23 cellular contexts compared by ENCODE assay signal in the genomic region with DNA sequence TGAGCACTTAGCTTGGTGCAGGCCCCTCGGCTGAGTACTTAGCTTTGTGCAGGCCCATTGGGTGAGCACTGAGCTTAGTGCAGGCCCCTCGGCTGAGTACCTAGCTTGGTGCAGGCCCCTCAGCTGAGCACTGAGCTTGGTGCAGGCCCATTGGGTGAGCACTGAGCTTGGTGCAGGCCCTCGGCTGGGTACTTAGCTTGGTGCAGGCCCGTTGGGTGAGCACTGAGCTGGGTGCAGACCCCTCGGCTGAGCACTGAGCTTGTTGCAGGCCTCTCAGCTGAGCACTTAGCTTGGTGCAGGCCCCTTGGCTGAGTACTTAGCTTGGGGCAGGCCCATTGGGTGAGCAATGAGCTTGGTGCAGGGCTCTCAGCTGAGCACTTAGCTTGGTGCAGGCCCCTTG.
A peak's percentile ranks its signal among the peaks of the same experiment; 100 is the strongest.
DNase-seq lines count a peak whose midpoint lies in the region; ATAC-seq and TF ChIP-seq lines count a peak whose summit lies in the region.
"Had no signal": no experiment of that assay in that cellular context is flagged by ENCODE, and none has a peak within 500 bp of the region (broad histone marks: within the 10 kb centered on the region; RNA-seq: fewer than 3 reads in every experiment).

No MANE protein-coding gene starts in this region.

- no peaks in the 10 kb centered on the region for H3K4me1 Mint-ChIP-seq in activated naive CD8-positive, alpha-beta T cell treated with anti-CD3 and anti-CD28 coated beads, Interleukin-2, amount 50 U/mL, for 24 hours
- no peaks in the 10 kb centered on the region for H3K4me1 Mint-ChIP-seq in activated naive CD8-positive, alpha-beta T cell treated with anti-CD3 and anti-CD28 coated beads for 36 hours

- TF ChIP-seq CTCF in gastroesophageal sphincter (IDR thresholded peaks at IDR 0.05) (no peak), upper lobe of right lung (IDR thresholded peaks at IDR 0.05) (no peak)

- no CpG with 5 or more reads among the region's 5 CpGs for WGBS in gastroesophageal sphincter (ENCODE audit: low coverage in 1 of 2), 2 donors

- H3K9me3 ChIP-seq in gastroesophageal sphincter (no peaks in the 10 kb centered on the region), upper lobe of right lung (no peaks in the 10 kb centered on the region)

- H3K36me3 Mint-ChIP-seq in activated naive CD8-positive, alpha-beta T cell treated with anti-CD3 and anti-CD28 coated beads, Interleukin-2, amount 50 U/mL, for 24 hours (ENCODE audit: low read depth) = no peaks in the 10 kb centered on the region
- no peaks in the 10 kb centered on the region for H3K36me3 Mint-ChIP-seq in activated naive CD8-positive, alpha-beta T cell treated with anti-CD3 and anti-CD28 coated beads for 36 hours
- H3K36me3 Mint-ChIP-seq: CD8-positive, alpha-beta T cell had no signal

- H3K27ac Mint-ChIP-seq in activated naive CD8-positive, alpha-beta T cell treated with anti-CD3 and anti-CD28 coated beads, Interleukin-2, amount 50 U/mL, for 24 hours = no peak overlapping the region
- no peak overlapping the region for H3K27ac Mint-ChIP-seq in activated naive CD8-positive, alpha-beta T cell treated with anti-CD3 and anti-CD28 coated beads for 36 hours
- H3K27ac Mint-ChIP-seq: CD8-positive, alpha-beta T cell had no signal

- no peaks in the 10 kb centered on the region for H3K27me3 ChIP-seq in gastroesophageal sphincter
- no peaks in the 10 kb centered on the region for H3K27me3 ChIP-seq in upper lobe of right lung

- TF ChIP-seq EP300 in gastroesophageal sphincter (IDR thresholded peaks at IDR 0.05) = no peak

- intact Hi-C loops in sciatic nerve (cut with DNase I) = no loop called here
- intact Hi-C loops in upper lobe of right lung (cut with DNase I) = no loop called here

- H3K36me3 ChIP-seq in gastroesophageal sphincter = no peaks in the 10 kb centered on the region
- no peaks in the 10 kb centered on the region for H3K36me3 ChIP-seq in upper lobe of right lung

- TF ChIP-seq POLR2A in gastroesophageal sphincter (IDR thresholded peaks at IDR 0.05) (no peak), erythroblast (IDR thresholded peaks at IDR 0.05; ENCODE audit: low read length) (no peak)

- no peak overlapping the region for H3K4me3 Mint-ChIP-seq in activated naive CD8-positive, alpha-beta T cell treated with anti-CD3 and anti-CD28 coated beads, Interleukin-2, amount 50 U/mL, for 24 hours
- H3K4me3 Mint-ChIP-seq in activated naive CD8-positive, alpha-beta T cell treated with anti-CD3 and anti-CD28 coated beads for 36 hours = no peak overlapping the region
- H3K4me3 Mint-ChIP-seq: CD8-positive, alpha-beta T cell had no signal

- no peak for DNase-seq in activated naive CD8-positive, alpha-beta T cell treated with anti-CD3 and anti-CD28 coated beads, Interleukin-2, amount 50 U/mL, for 24 hours
- DNase-seq in activated naive CD8-positive, alpha-beta T cell treated with anti-CD3 and anti-CD28 coated beads for 36 hours = no peak
- DNase-seq in sciatic nerve (ENCODE audit: low spot score) (no peak), upper lobe of right lung (no peak), erythroblast (lab: John Stamatoyannopoulos, UW) (no peak), KG1 (lab: John Stamatoyannopoulos, UW) (no peak)
- DNase-seq in effector CD4-positive, alpha-beta T cell = no peak
- DNase-seq: 8988T; CD8-positive, alpha-beta T cell; DND-41; GM23248; HCEC 1CT; NCI-H1105; NCI-H2081; NCI-H2171; NCI-H345; NCI-H524 treated with DMSO at 0.1 percent for 48 hours; NCI-H82; OCI-M1; SHP77 had no signal

- H3K9me3 Mint-ChIP-seq in activated naive CD8-positive, alpha-beta T cell treated with anti-CD3 and anti-CD28 coated beads, Interleukin-2, amount 50 U/mL, for 24 hours = no peaks in the 10 kb centered on the region
- H3K9me3 Mint-ChIP-seq in activated naive CD8-positive, alpha-beta T cell treated with anti-CD3 and anti-CD28 coated beads for 36 hours = no peaks in the 10 kb centered on the region
- H3K9me3 Mint-ChIP-seq: CD8-positive, alpha-beta T cell had no signal

- H3K27me3 Mint-ChIP-seq in activated naive CD8-positive, alpha-beta T cell treated with anti-CD3 and anti-CD28 coated beads, Interleukin-2, amount 50 U/mL, for 24 hours = no peaks in the 10 kb centered on the region
- peaks cover 6% of the 10 kb centered on the region for H3K27me3 Mint-ChIP-seq in activated naive CD8-positive, alpha-beta T cell treated with anti-CD3 and anti-CD28 coated beads for 36 hours

- no peak overlapping the region for H3K4me3 ChIP-seq in gastroesophageal sphincter
- no peak overlapping the region for H3K4me3 ChIP-seq in upper lobe of right lung
- H3K4me3 ChIP-seq: GM23248, SK-N-MC had no signal

- no peaks in the 10 kb centered on the region for H3K4me1 ChIP-seq in gastroesophageal sphincter
- no peaks in the 10 kb centered on the region for H3K4me1 ChIP-seq in upper lobe of right lung

- ATAC-seq in activated naive CD8-positive, alpha-beta T cell treated with anti-CD3 and anti-CD28 coated beads, Interleukin-2, amount 50 U/mL, for 24 hours = peak; percentile 20
- ATAC-seq in gastroesophageal sphincter (peak; percentile 32), sciatic nerve (peak; percentile 34), upper lobe of right lung (peak; percentile 37)
- ATAC-seq: CD8-positive, alpha-beta T cell had no signal

- H3K27ac ChIP-seq in gastroesophageal sphincter (no peak overlapping the region), upper lobe of right lung (no peak overlapping the region)
- H3K27ac ChIP-seq: GM23248, HL-60, SK-N-MC had no signal
